In genomic region chrX:118508690-118509089, GRCh38 we compare ENCODE assay signal across 18 cellular contexts. TPM values are rescaled to one million over a fixed set of nuclear protein-coding genes. Genes with fewer than 3 reads are reported as not detected.
A peak's percentile ranks its signal among the peaks of the same experiment; 100 is the strongest.
DNase-seq lines count a peak whose midpoint lies in the region; ATAC-seq and TF ChIP-seq lines count a peak whose summit lies in the region.
"Had no signal": no experiment of that assay in that cellular context is flagged by ENCODE, and none has a peak within 500 bp of the region (broad histone marks: within the 10 kb centered on the region; RNA-seq: fewer than 3 reads in every experiment).

No MANE protein-coding gene starts in this region.

- peak overlapping the region; percentile 74 for H3K27ac Mint-ChIP-seq in stimulated activated naive B cell treated with anti-CD40 and anti-IgM and Interleukin-4, amounts not matched to agents 10 μg/mL and 1 μg/mL and 100 μg/mL, for 72 hours
- H3K27ac Mint-ChIP-seq: brain, progenitor cell of endocrine pancreas had no signal

- H3K4me3 ChIP-seq in H7 (ENCODE audit: insufficient read depth, low read depth, low read length) (no peak overlapping the region), brain microvascular endothelial cell (ENCODE audit: low read depth, low read length) (no peak overlapping the region)

- H3K9me3 Mint-ChIP-seq in stimulated activated naive B cell treated with anti-CD40 and anti-IgM and Interleukin-4, amounts not matched to agents 10 μg/mL and 1 μg/mL and 100 μg/mL, for 72 hours, result peaks cover 0 to 2% of the 10 kb centered on the region in 2 donors

- DNase-seq in H7 (peak; percentile 25), brain microvascular endothelial cell (no peak), iPS-NIHi7 (ENCODE audit: extremely low spot score) (peak; percentile 28), DMS79 treated with DMSO at 0.1 percent for 48 hours (lab: John Stamatoyannopoulos, UW) (no peak), GM13977 (ENCODE audit: low spot score) (no peak)
- DNase-seq in stimulated activated naive B cell treated with anti-CD40 and anti-IgM and Interleukin-4, amounts not matched to agents 10 μg/mL and 1 μg/mL and 100 μg/mL, for 72 hours, result no peak
- DNase-seq: activated gamma-delta T cell treated with Interleukin-2 at 50 U/mL for 16 hours; DMS 273 treated with DMSO at 0.1 percent for 48 hours; hypothalamus; NCI-H187 treated with DMSO at 0.1 percent for 48 hours; NCI-H446 treated with DMSO at 0.1 percent for 48 hours; SHP77 treated with DMSO at 0.1 percent for 48 hours; stimulated activated CD4-positive, alpha-beta T cell treated with anti-CD3 and anti-CD28 coated beads, Interleukin-12 subunit alpha, Interleukin-12 subunit beta, amount 100 ng/mL, for 4 hours had no signal

- H3K36me3 ChIP-seq in H7 (replicated peaks; ENCODE audit: control insufficient read depth, insufficient read depth, low read length), result no peaks in the 10 kb centered on the region
- H3K36me3 ChIP-seq in brain microvascular endothelial cell (replicated peaks), result no peaks in the 10 kb centered on the region

- no peaks in the 10 kb centered on the region for H3K27me3 ChIP-seq in H7 (ENCODE audit: control insufficient read depth, insufficient read depth, low read length)
- H3K27me3 ChIP-seq in brain microvascular endothelial cell (replicated peaks), result no peaks in the 10 kb centered on the region

- H3K36me3 Mint-ChIP-seq in stimulated activated naive B cell treated with anti-CD40 and anti-IgM and Interleukin-4, amounts not matched to agents 10 μg/mL and 1 μg/mL and 100 μg/mL, for 72 hours, result peaks cover 15 to 22% of the 10 kb centered on the region in 2 donors

- in situ Hi-C loops in brain microvascular endothelial cell (cut with HindIII; ENCODE audit: low pct_ligation_motif_present, low sequenced_read_pairs) (no loop called here), GM13977 (cut with MboI; ENCODE audit: low pct_unique_long_range_greater_than_20kb, low sequenced_read_pairs, unreplicated experiment) (no loop called here)

- no peaks in the 10 kb centered on the region for H3K27me3 Mint-ChIP-seq in stimulated activated naive B cell treated with anti-CD40 and anti-IgM and Interleukin-4, amounts not matched to agents 10 μg/mL and 1 μg/mL and 100 μg/mL, for 72 hours
- H3K27me3 Mint-ChIP-seq: progenitor cell of endocrine pancreas had no signal

- ATAC-seq in stimulated activated naive B cell treated with anti-CD40 and anti-IgM and Interleukin-4, amounts not matched to agents 10 μg/mL and 1 μg/mL and 100 μg/mL, for 72 hours (replicated peaks), result no peak
- ATAC-seq in GM21825 (IDR thresholded peaks at IDR 0.05; ENCODE audit: unreplicated experiment), result no peak
- ATAC-seq: activated CD4-positive, CD25-positive, alpha-beta regulatory T cell treated with anti-CD3 and anti-CD28 coated beads, Interleukin-2, amount 50 U/mL, for 24 hours; left lobe of liver had no signal

- TF ChIP-seq CTCF in brain microvascular endothelial cell (IDR thresholded peaks at IDR 0.05; ENCODE audit: low read depth, low read length, missing control alignments), result peak; percentile 17
- TF ChIP-seq CTCF in GM13977 (IDR thresholded peaks at IDR 0.05; ENCODE audit: extremely low read depth, insufficient read depth, missing control alignments), result no peak

- no peak overlapping the region for H3K4me3 Mint-ChIP-seq in stimulated activated naive B cell treated with anti-CD40 and anti-IgM and Interleukin-4, amounts not matched to agents 10 μg/mL and 1 μg/mL and 100 μg/mL, for 72 hours
- H3K4me3 Mint-ChIP-seq: brain had no signal

- H3K4me1 Mint-ChIP-seq in stimulated activated naive B cell treated with anti-CD40 and anti-IgM and Interleukin-4, amounts not matched to agents 10 μg/mL and 1 μg/mL and 100 μg/mL, for 72 hours, result peaks cover 13 to 45% of the 10 kb centered on the region in 2 donors
- H3K4me1 Mint-ChIP-seq: brain had no signal

- no peak overlapping the region for H3K27ac ChIP-seq in brain microvascular endothelial cell

RNA-seq across cellular contexts. Expression of gene DOCK11, which starts 13.1 kb away (rescaled TPM):
- 2.2 and 4.3 TPM in 2 replicates for total RNA-seq in H7 (2014; rRNA removed; shearing (Covaris generic))

Comparison
In these comparisons a context has a peak if more than half of its experiments do, and no peak if none do; other contexts are left out.
1. DNase-seq: peak in H7 (single experiment) and iPS-NIHi7 (single experiment); none in brain microvascular endothelial cell (single experiment), stimulated activated naive B cell treated with anti-CD40 and anti-IgM and Interleukin-4, amounts not matched to agents 10 μg/mL and 1 μg/mL and 100 μg/mL, for 72 hours (single experiment), DMS79 treated with DMSO at 0.1 percent for 48 hours (single experiment) and GM13977 (single experiment).